9 cellular contexts compared by ENCODE assay signal in the genomic region with DNA sequence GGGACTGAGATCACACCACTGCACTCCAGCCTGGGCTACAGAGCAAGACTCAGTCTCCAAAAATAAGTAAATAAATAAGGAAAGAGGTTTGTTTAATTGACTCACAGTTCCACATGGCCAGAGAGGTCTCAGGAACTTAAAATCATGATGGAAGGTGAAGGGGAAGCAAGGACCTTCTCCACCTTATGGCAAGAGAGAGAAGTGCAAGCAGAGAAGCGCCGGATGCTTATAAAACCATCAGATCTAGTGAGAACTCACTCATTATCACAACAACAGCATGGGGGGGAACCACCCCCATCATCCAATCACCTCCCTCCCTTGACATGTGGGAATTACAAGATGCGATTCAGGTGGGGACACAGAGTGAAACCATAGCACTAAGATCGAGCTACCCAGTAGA. TPM values are rescaled to one million over a fixed set of nuclear protein-coding genes. Genes with fewer than 3 reads are reported as not detected.
DNase-seq lines count a peak whose midpoint lies in the region; ATAC-seq and TF ChIP-seq lines count a peak whose summit lies in the region.
"Had no signal": no experiment of that assay in that cellular context is flagged by ENCODE, and none has a peak within 500 bp of the region (broad histone marks: within the 10 kb centered on the region; RNA-seq: fewer than 3 reads in every experiment).

No MANE protein-coding gene starts in this region.

- H3K4me1 ChIP-seq in Caco-2 = no peaks in the 10 kb centered on the region

- H3K4me3 ChIP-seq in Caco-2 (ENCODE audit: low read depth, low read length) = no peak overlapping the region

- ATAC-seq in GM19438 (IDR thresholded peaks at IDR 0.05; ENCODE audit: low read depth, unreplicated experiment) (peak; percentile 91), GM19467 (IDR thresholded peaks at IDR 0.05; ENCODE audit: unreplicated experiment) (no peak), Right ventricle myocardium inferior (no peak)

- no peaks in the 10 kb centered on the region for H3K36me3 ChIP-seq in Caco-2 (ENCODE audit: control insufficient read depth, insufficient read depth, low read length)

- H3K4me1 Mint-ChIP-seq in Caco-2 (ENCODE audit: low read depth, unreplicated experiment) = no peaks in the 10 kb centered on the region
- H3K4me1 Mint-ChIP-seq: activated naive CD4-positive, alpha-beta T cell treated with anti-CD3 and anti-CD28 coated beads, Interleukin-2, amount 50 U/mL, for 24 hours had no signal

- no peak overlapping the region for H3K27ac ChIP-seq in substantia nigra (ENCODE audit: low read depth, low read length, poor library complexity, severe bottlenecking)

- no peaks in the 10 kb centered on the region for H3K9me3 ChIP-seq in Caco-2

- in situ Hi-C loops in KBM-7 (cut with MboI; ENCODE audit: low pct_unique_long_range_greater_than_20kb, low sequenced_read_pairs) = no loop called here

- BruUV-seq in Caco-2 (replicated peaks; lab: Mats Ljungman, UMichigan) = no TSS peak

- H3K27me3 ChIP-seq in Caco-2 (replicated peaks; ENCODE audit: control insufficient read depth, insufficient read depth, low read length) = no peaks in the 10 kb centered on the region

- no peak overlapping the region for H3K4me3 Mint-ChIP-seq in Caco-2 (ENCODE audit: unreplicated experiment)
- H3K4me3 Mint-ChIP-seq: activated naive CD4-positive, alpha-beta T cell treated with anti-CD3 and anti-CD28 coated beads, Interleukin-2, amount 50 U/mL, for 24 hours had no signal

- peak; percentile 40 to 60 for TF ChIP-seq CTCF in Caco-2 (IDR thresholded peaks at IDR 0.05; ENCODE audit: insufficient read depth in 1 of 2, low read depth in 1 of 2, low read length in 1 of 2, severe bottlenecking in 1 of 2, unreplicated experiment in 1 of 2)

- no peak overlapping the region for H3K27ac Mint-ChIP-seq in Caco-2 (ENCODE audit: unreplicated experiment)
- H3K27ac Mint-ChIP-seq: activated naive CD4-positive, alpha-beta T cell treated with anti-CD3 and anti-CD28 coated beads, Interleukin-2, amount 50 U/mL, for 24 hours had no signal

- POLR2A ChIA-PET in Caco-2 (lab: Charles Lee) = no interaction called here

- CTCF ChIA-PET in Caco-2 (lab: Charles Lee) = no interaction called here

- DNase-seq in Caco-2 (peak in 1 of 2 experiments; percentile 26), KBM-7 (peak; percentile 57), dermis blood vessel endothelial cell (peak; percentile 33), substantia nigra (lab: John Stamatoyannopoulos, UW) (no peak), Right ventricle myocardium inferior (ENCODE audit: missing footprints) (no peak)
- DNase-seq in effector CD8-positive, alpha-beta T cell (lab: John Stamatoyannopoulos, UW) = no peak

- no peaks in the 10 kb centered on the region for H3K36me3 Mint-ChIP-seq in Caco-2 (ENCODE audit: insufficient read depth, unreplicated experiment)
- H3K36me3 Mint-ChIP-seq: activated naive CD4-positive, alpha-beta T cell treated with anti-CD3 and anti-CD28 coated beads, Interleukin-2, amount 50 U/mL, for 24 hours had no signal

- H3K27me3 Mint-ChIP-seq in Caco-2 (ENCODE audit: insufficient read depth, unreplicated experiment) = peaks cover 6% of the 10 kb centered on the region
- H3K27me3 Mint-ChIP-seq: activated naive CD4-positive, alpha-beta T cell treated with anti-CD3 and anti-CD28 coated beads, Interleukin-2, amount 50 U/mL, for 24 hours had no signal

- intact Hi-C loops in Caco-2 (cut with micrococcal nuclease; ENCODE audit: unreplicated experiment) = loop anchor here (1.0 to 5.0 kb wide), 2 partner anchors 798 to 1453 kb away; no protein-coding TSS in a partner anchor
- intact Hi-C loops in Right ventricle myocardium inferior (cut with DNase I) = no loop called here

- H3K9me3 Mint-ChIP-seq in Caco-2 (ENCODE audit: unreplicated experiment) = no peaks in the 10 kb centered on the region
- H3K9me3 Mint-ChIP-seq: activated naive CD4-positive, alpha-beta T cell treated with anti-CD3 and anti-CD28 coated beads, Interleukin-2, amount 50 U/mL, for 24 hours had no signal

RNA-seq across cellular contexts. Expression of gene RGMB, which starts 22.8 kb away (rescaled TPM):
- 16.4 and 17.8 TPM in 2 replicates for total RNA-seq in Caco-2 (2022)
- 16.2 and 19.1 TPM in 2 replicates for total RNA-seq in dermis blood vessel endothelial cell
- total RNA-seq in Right ventricle myocardium inferior = 15.4 TPM

Comparison
In these comparisons a context has a peak if more than half of its experiments do, and no peak if none do; other contexts are left out.
1. DNase-seq: peak in KBM-7 (single experiment) and dermis blood vessel endothelial cell (single experiment); none in substantia nigra (0 of 49), effector CD8-positive, alpha-beta T cell (single experiment) and Right ventricle myocardium inferior (single experiment).